8 cellular contexts compared by ENCODE assay signal in the genomic region with DNA sequence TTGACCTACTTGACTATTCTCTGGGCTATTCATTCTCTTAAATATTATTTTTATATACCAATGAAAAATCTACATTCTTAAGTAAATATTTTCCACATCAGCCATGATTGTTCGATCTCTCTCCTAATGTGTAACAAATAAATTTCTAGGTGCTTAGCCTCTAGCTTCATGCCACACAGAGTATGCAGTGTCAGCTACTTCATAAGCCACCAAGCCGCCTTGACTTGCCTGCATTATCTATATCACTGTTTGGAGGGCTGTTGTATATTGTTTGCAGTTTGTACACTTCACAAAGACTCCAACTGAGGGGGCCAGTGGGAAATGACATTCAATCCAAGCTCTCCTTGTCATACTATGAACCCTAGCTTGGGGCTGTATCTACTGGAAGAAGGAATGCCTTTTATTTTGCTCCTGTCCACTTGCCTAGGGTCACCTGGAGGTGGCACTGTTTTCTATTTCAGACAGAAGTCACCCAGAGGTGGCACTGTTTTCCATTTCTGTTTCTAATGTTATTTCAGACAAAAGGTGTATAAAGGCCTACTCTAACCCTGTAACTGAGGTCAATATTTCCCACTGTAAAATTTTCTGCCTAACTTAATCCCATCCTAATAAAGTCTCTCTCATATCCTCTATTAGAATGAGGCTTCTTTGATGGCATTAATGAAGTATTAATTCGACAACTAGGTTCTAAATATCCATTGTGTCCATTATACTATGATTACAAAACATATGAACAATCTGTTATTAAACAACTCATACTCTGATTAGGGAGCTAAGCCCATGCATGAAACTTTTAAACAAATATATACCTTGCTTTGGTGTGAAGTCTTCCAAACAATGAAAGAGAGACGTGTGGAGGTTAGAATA. TPM values are rescaled to one million over a fixed set of nuclear protein-coding genes. Genes with fewer than 3 reads are reported as not detected.
DNase-seq lines count a peak whose midpoint lies in the region; ATAC-seq, FAIRE-seq and TF ChIP-seq lines count a peak whose summit lies in the region.

No MANE protein-coding gene starts in this region.

- H3K4me2 ChIP-seq in mesenchymal stem cell (ENCODE audit: low read length, poor library complexity, severe bottlenecking): no peak overlapping the region

- no peak overlapping the region for H3K23ac ChIP-seq in mesenchymal stem cell (ENCODE audit: low read length in 2 of 2)

- H3K4me3 Mint-ChIP-seq in brain: no peak overlapping the region

- no peaks in the 10 kb centered on the region for H3K36me3 ChIP-seq in mesenchymal stem cell (ENCODE audit: control insufficient read depth in 1 of 2, insufficient read depth in 2 of 2, low read depth in 1 of 2, low read length in 2 of 2)

- H3K27me3 Mint-ChIP-seq in brain: no peaks in the 10 kb centered on the region

- no peaks in the 10 kb centered on the region for H3K27me3 ChIP-seq in mesenchymal stem cell (ENCODE audit: control insufficient read depth in 1 of 2, insufficient read depth in 1 of 2, low read length in 2 of 2)

- H3K9me3 Mint-ChIP-seq in brain: no peaks in the 10 kb centered on the region

- TF ChIP-seq CTCF in brain (conservative IDR thresholded peaks at IDR 0.05): peak; percentile 62 to 67

- H2BK5ac ChIP-seq in mesenchymal stem cell (ENCODE audit: low read depth, low read length, poor library complexity, severe bottlenecking): no peak overlapping the region

- FAIRE-seq in urothelium cell line (lab: Jason Lieb, UNC): peak; percentile 5

- no peak overlapping the region for H2AFZ ChIP-seq in mesenchymal stem cell (ENCODE audit: low read depth, low read length)

- no peak overlapping the region for H4K8ac ChIP-seq in mesenchymal stem cell (ENCODE audit: low read length)

- ATAC-seq in GM21723 (IDR thresholded peaks at IDR 0.05; ENCODE audit: unreplicated experiment): peak; percentile 99

- 93% methylated on average over 1 of the region's 4 CpGs for WGBS in mesenchymal stem cell

- no peaks in the 10 kb centered on the region for H3K9me3 ChIP-seq in mesenchymal stem cell (ENCODE audit: control insufficient read depth, low read length)

- no peak overlapping the region for H2AK5ac ChIP-seq in mesenchymal stem cell (ENCODE audit: low read length, severe bottlenecking)

- H3K14ac ChIP-seq in mesenchymal stem cell (ENCODE audit: low read length in 2 of 2): no peak overlapping the region

- no peak overlapping the region for H3K27ac ChIP-seq in mesenchymal stem cell (ENCODE audit: low read length, poor library complexity, severe bottlenecking)

- no peak overlapping the region for H3K18ac ChIP-seq in mesenchymal stem cell (ENCODE audit: low read depth in 1 of 2, low read length in 2 of 2)

- H3K27ac Mint-ChIP-seq in brain: no peak overlapping the region

- no peak overlapping the region for H2BK120ac ChIP-seq in mesenchymal stem cell (ENCODE audit: low read depth, low read length)

- no peak overlapping the region for H2BK12ac ChIP-seq in mesenchymal stem cell (ENCODE audit: low read length in 2 of 2)

- H2BK15ac ChIP-seq in mesenchymal stem cell (ENCODE audit: low read depth, poor library complexity, severe bottlenecking): no peak overlapping the region

- H4K91ac ChIP-seq in mesenchymal stem cell (ENCODE audit: low read length): no peak overlapping the region

- H3K4me3 ChIP-seq in mesenchymal stem cell (ENCODE audit: insufficient read depth in 1 of 2, low read depth in 1 of 2, low read length in 2 of 2): peak overlapping the region in 1 of 2 experiments; percentile 40

- no peaks in the 10 kb centered on the region for H3K36me3 Mint-ChIP-seq in brain

- DNase-seq in SIG-M5 treated with dmso at 0.1 percent for 504 hours (lab: John Stamatoyannopoulos, UW; ENCODE audit: unreplicated experiment) (peak; percentile 57), SIG-M5 (lab: John Stamatoyannopoulos, UW) (no peak), HuH-7 (ENCODE audit: low spot score) (peak; percentile 23), T follicular helper cell (ENCODE audit: low read depth) (peak; percentile 18), mesenchymal stem cell (peak; percentile 40), urothelium cell line (ENCODE audit: low spot score) (peak; percentile 50)

- H3K4ac ChIP-seq in mesenchymal stem cell (ENCODE audit: low read depth in 1 of 2, low read length in 2 of 2): no peak overlapping the region

- H3K4me1 Mint-ChIP-seq in brain: peaks cover 5% of the 10 kb centered on the region

- H3K9ac ChIP-seq in mesenchymal stem cell (ENCODE audit: low read length): peak overlapping the region; percentile 66

- H3K4me1 ChIP-seq in mesenchymal stem cell (ENCODE audit: control insufficient read depth, insufficient read depth, low read depth, low read length): no peaks in the 10 kb centered on the region

- peaks cover 6% of the 10 kb centered on the region for H3K79me1 ChIP-seq in mesenchymal stem cell (replicated peaks; ENCODE audit: low read length, poor library complexity, severe bottlenecking)

RNA-seq across cellular contexts. Expression of gene COL5A2, which starts 36.4 kb away (rescaled TPM):
- polyA plus RNA-seq in brain (ENCODE audit: insufficient read depth, low read depth, low replicate concordance): 5.1 TPM
- polyA plus RNA-seq in mesenchymal stem cell (2013, experiment 1 of 2): 506 TPM
- polyA plus RNA-seq in mesenchymal stem cell (2013, experiment 2 of 2): 508 TPM
